Comparison of ENCODE assay signal across 13 cellular contexts in genomic region chr11:130510407-130511006, GRCh38.
DNase-seq lines count a peak whose midpoint lies in the region; ATAC-seq, FAIRE-seq and TF ChIP-seq lines count a peak whose summit lies in the region.
"Had no signal": no experiment of that assay in that cellular context is flagged by ENCODE, and none has a peak within 500 bp of the region (broad histone marks: within the 10 kb centered on the region; RNA-seq: fewer than 3 reads in every experiment).

No MANE protein-coding gene starts in this region.

- H3K4me1 ChIP-seq in Panc1 (ENCODE audit: control insufficient read depth, insufficient read depth, low read length) (peaks cover 16% of the 10 kb centered on the region), H1 (replicated peaks in 1 of 4; ENCODE audit: control insufficient read depth in 3 of 4, insufficient read depth in 4 of 4, low read length in 3 of 4) (no peaks in the 10 kb centered on the region; a peak in 1 of 7 replicates), mesenchymal stem cell (ENCODE audit: control insufficient read depth, insufficient read depth, low read depth, low read length) (peaks cover 3% of the 10 kb centered on the region), tibial artery (peaks cover 0 to 48% (median 23%) of the 10 kb centered on the region in 4 donors)

- H4K8ac ChIP-seq in H1 (ENCODE audit: extremely low read depth, insufficient read depth, low read length) = peak overlapping the region; percentile 81; the same call in 1 of the 2 replicates
- H4K8ac ChIP-seq in mesenchymal stem cell (ENCODE audit: low read length) = peak overlapping the region; percentile 5

- no peak for FAIRE-seq in H1 (lab: Jason Lieb, UNC)

- H4K91ac ChIP-seq in H1 (replicated peaks; ENCODE audit: insufficient read length, low read length) (no peak overlapping the region), mesenchymal stem cell (ENCODE audit: low read length) (no peak overlapping the region)

- no peaks in the 10 kb centered on the region for H3K79me2 ChIP-seq in H1 (ENCODE audit: control insufficient read depth in 1 of 2, insufficient read depth in 2 of 2, low read length in 2 of 2)

- H3K18ac ChIP-seq in H1 (ENCODE audit: extremely low read depth, low read length) = no peak overlapping the region
- H3K18ac ChIP-seq in mesenchymal stem cell (ENCODE audit: low read depth in 1 of 2, low read length in 2 of 2) = no peak overlapping the region

- H3K27ac Mint-ChIP-seq in T-cell = no peak overlapping the region
- H3K27ac Mint-ChIP-seq: activated CD4-positive, alpha-beta T cell treated with anti-CD3 and anti-CD28 coated beads, Interleukin-2, amount 10 ng/mL, durations not matched to agents 24 days and 14 days; activated T-helper 17 cell treated with anti-CD3 and anti-CD28 coated beads, Interleukin-2, amount 50 U/mL, for 72 hours had no signal

- peaks cover 3% of the 10 kb centered on the region for H3K36me3 Mint-ChIP-seq in T-cell

- no peaks in the 10 kb centered on the region for H3K27me3 ChIP-seq in Panc1 (ENCODE audit: control insufficient read depth, insufficient read depth, low read length)
- no peaks in the 10 kb centered on the region for H3K27me3 ChIP-seq in H1 (replicated peaks in 1 of 4; ENCODE audit: control insufficient read depth in 3 of 4, extremely low read depth in 1 of 4, insufficient read depth in 3 of 4, low read length in 3 of 4)
- no peaks in the 10 kb centered on the region for H3K27me3 ChIP-seq in mesenchymal stem cell (ENCODE audit: control insufficient read depth in 1 of 2, insufficient read depth in 1 of 2, low read length in 2 of 2)
- H3K27me3 ChIP-seq in tibial artery = no peaks in the 10 kb centered on the region
- H3K27me3 ChIP-seq: ovary had no signal

- H2BK15ac ChIP-seq in H1 (ENCODE audit: low read length) (no peak overlapping the region), mesenchymal stem cell (ENCODE audit: low read depth, poor library complexity, severe bottlenecking) (no peak overlapping the region)

- H3K27ac ChIP-seq in Panc1 (ENCODE audit: low read length) (peak overlapping the region; percentile 74), H1 (ENCODE audit: low read depth, low read length) (no peak overlapping the region), mesenchymal stem cell (ENCODE audit: low read length, poor library complexity, severe bottlenecking) (no peak overlapping the region), tibial artery (peak overlapping the region; percentile 83 to 85)

- no peak overlapping the region for H2BK120ac ChIP-seq in H1 (replicated peaks; ENCODE audit: low read depth, low read length)
- no peak overlapping the region for H2BK120ac ChIP-seq in mesenchymal stem cell (ENCODE audit: low read depth, low read length)

- POLR2A ChIA-PET in Panc1 (lab: Charles Lee) (no interaction called here), H1 (lab: Charles Lee; ENCODE audit: partially characterized antibody) (no interaction called here), T-cell (lab: Charles Lee) (interaction anchor here in 1 of 2 donors (0.5 kb wide), 1 partner anchor 33 kb away, joined by 3 read pairs; no protein-coding TSS in a partner anchor)

- no peak for TF ChIP-seq RAD21 in H1 (IDR thresholded peaks at IDR 0.05 in 1 of 2, conservative IDR thresholded peaks at IDR 0.05 in 1 of 2; ENCODE audit: low read depth in 2 of 2, low read length in 2 of 2)

- H3K4me1 Mint-ChIP-seq in T-cell = no peaks in the 10 kb centered on the region
- H3K4me1 Mint-ChIP-seq: activated CD4-positive, alpha-beta T cell treated with anti-CD3 and anti-CD28 coated beads, Interleukin-2, amount 10 ng/mL, durations not matched to agents 24 days and 14 days; activated T-helper 17 cell treated with anti-CD3 and anti-CD28 coated beads, Interleukin-2, amount 50 U/mL, for 72 hours had no signal

- WGBS in H1 (ENCODE audit: extremely low coverage in 1 of 2, insufficient coverage in 1 of 2, insufficient read length in 1 of 2, insufficient replicate concordance in 2 of 2, low coverage in 1 of 2, low lambda C conversion rate in 2 of 2, missing lambda C conversion rate in 1 of 2), 2 experiments = 90% methylated on average over 8 of the region's 8 CpGs; no CpG with 5 or more reads in 1 of the 2 experiments
- WGBS in mesenchymal stem cell = 75% methylated on average over 8 of the region's 8 CpGs

- H3K4me3 ChIP-seq in Panc1 (ENCODE audit: low read depth in 2 of 2, low read length in 2 of 2) (no peak overlapping the region), H1 (ENCODE audit: extremely low read depth in 1 of 4, insufficient read depth in 2 of 4, low read depth in 3 of 4, low read length in 4 of 4) (no peak overlapping the region), mesenchymal stem cell (ENCODE audit: insufficient read depth in 1 of 2, low read depth in 1 of 2, low read length in 2 of 2) (no peak overlapping the region), tibial artery (no peak overlapping the region)
- H3K4me3 ChIP-seq: ovary had no signal

- H3K27me3 Mint-ChIP-seq in T-cell = peaks cover 8 to 19% of the 10 kb centered on the region in 2 donors
- H3K27me3 Mint-ChIP-seq: activated CD4-positive, alpha-beta T cell treated with anti-CD3 and anti-CD28 coated beads, Interleukin-2, amount 10 ng/mL, durations not matched to agents 24 days and 14 days had no signal

- DNase-seq in Panc1 (ENCODE audit: low read depth, low spot score) (no peak), H1 (ENCODE audit: low read depth in 1 of 2, low spot score in 2 of 2) (peak in 1 of 2 experiments; percentile 34), mesenchymal stem cell (peak; percentile 37), tibial artery (no peak), cerebellar nuclear complex (lab: John Stamatoyannopoulos, UW) (no peak), T-cell (no peak)
- no peak for DNase-seq in activated CD8-positive, alpha-beta memory T cell treated with anti-CD3 and anti-CD28 coated beads, Interleukin-2, amount 50 U/mL, for 48 hours
- DNase-seq: activated CD4-positive, alpha-beta T cell treated with anti-CD3 and anti-CD28 coated beads, Interleukin-2, amount 10 ng/mL, durations not matched to agents 24 days and 14 days; foreskin melanocyte; NCI-H2171; ovary; stimulated activated naive CD4-positive, alpha-beta T cell had no signal

- H4K20me1 ChIP-seq in H1 (replicated peaks in 1 of 2; ENCODE audit: control insufficient read depth in 1 of 2, insufficient read depth in 2 of 2, low read length in 2 of 2) = no peaks in the 10 kb centered on the region

- H2BK12ac ChIP-seq in H1 (ENCODE audit: low read depth, low read length) = no peak overlapping the region
- no peak overlapping the region for H2BK12ac ChIP-seq in mesenchymal stem cell (ENCODE audit: low read length in 2 of 2)

- H3K9ac ChIP-seq in H1 (replicated peaks in 1 of 4; ENCODE audit: extremely low read depth in 1 of 4, low read depth in 3 of 4, low read length in 3 of 4) (no peak overlapping the region), mesenchymal stem cell (ENCODE audit: low read length) (peak overlapping the region; percentile 48)

- CTCF ChIA-PET in Panc1 (lab: Charles Lee) (no interaction called here), H1 (lab: Charles Lee; ENCODE audit: partially characterized antibody) (interaction anchor here (0.9 to 2.2 kb wide), 6 partner anchors 10 to 75 kb away, joined by 3 to 13 read pairs (median 4); no protein-coding TSS in a partner anchor), T-cell (lab: Charles Lee) (no interaction called here)

- H3K79me1 ChIP-seq in H1 (ENCODE audit: low read depth, low read length) (no peaks in the 10 kb centered on the region), mesenchymal stem cell (replicated peaks; ENCODE audit: low read length, poor library complexity, severe bottlenecking) (no peaks in the 10 kb centered on the region)

- no peak overlapping the region for H2BK5ac ChIP-seq in H1 (ENCODE audit: low read depth, low read length)
- H2BK5ac ChIP-seq in mesenchymal stem cell (ENCODE audit: low read depth, low read length, poor library complexity, severe bottlenecking) = no peak overlapping the region

- H3K14ac ChIP-seq in H1 (ENCODE audit: insufficient read length) (no peak overlapping the region), mesenchymal stem cell (ENCODE audit: low read length in 2 of 2) (no peak overlapping the region)

- H3K56ac ChIP-seq in H1 (replicated peaks; ENCODE audit: insufficient read length, low read depth, low read length) = no peak overlapping the region

- peaks cover 11 to 20% (median 19%) of the 10 kb centered on the region in 3 donors for H3K9me3 Mint-ChIP-seq in T-cell

- no peaks in the 10 kb centered on the region for H3K23me2 ChIP-seq in H1 (ENCODE audit: low read depth, low read length)

- H2BK20ac ChIP-seq in H1 (ENCODE audit: low read length) = no peak overlapping the region

- no TSS peak for BruUV-seq in Panc1 (replicated peaks; lab: Mats Ljungman, UMichigan)

- ATAC-seq in Panc1 = peak; percentile 79
- no peak for ATAC-seq in T-cell (replicated peaks in 1 of 4)
- ATAC-seq: activated T-helper 17 cell treated with anti-CD3 and anti-CD28 coated beads, Interleukin-2, amount 50 U/mL, for 72 hours had no signal

- TF ChIP-seq EP300 in H1 (IDR thresholded peaks at IDR 0.05; ENCODE audit: borderline replicate concordance in 1 of 2, low read depth in 2 of 2, low read length in 2 of 2) = no peak

- no peaks in the 10 kb centered on the region for H3K36me3 ChIP-seq in Panc1 (ENCODE audit: control insufficient read depth, insufficient read depth, low read length)
- no peaks in the 10 kb centered on the region for H3K36me3 ChIP-seq in H1 (ENCODE audit: control insufficient read depth in 2 of 4, insufficient read depth in 4 of 4, low read length in 3 of 4)
- no peaks in the 10 kb centered on the region for H3K36me3 ChIP-seq in mesenchymal stem cell (ENCODE audit: control insufficient read depth in 1 of 2, insufficient read depth in 2 of 2, low read depth in 1 of 2, low read length in 2 of 2)
- no peaks in the 10 kb centered on the region for H3K36me3 ChIP-seq in tibial artery
- H3K36me3 ChIP-seq: ovary had no signal

- H3K4me3 Mint-ChIP-seq in T-cell = no peak overlapping the region
- H3K4me3 Mint-ChIP-seq: activated CD4-positive, alpha-beta T cell treated with anti-CD3 and anti-CD28 coated beads, Interleukin-2, amount 10 ng/mL, durations not matched to agents 24 days and 14 days; activated T-helper 17 cell treated with anti-CD3 and anti-CD28 coated beads, Interleukin-2, amount 50 U/mL, for 72 hours had no signal

- H2AFZ ChIP-seq in H1 (ENCODE audit: low read length) (0 out of 2 replicates have a peak overlapping the region, but pooled peaks have one; percentile 13), mesenchymal stem cell (ENCODE audit: low read depth, low read length) (no peak overlapping the region)

- in situ Hi-C loops in Panc1 (cut with HindIII; ENCODE audit: low pct_unique_long_range_greater_than_20kb, low sequenced_read_pairs) = no loop called here

- no peak overlapping the region for H3K4me2 ChIP-seq in H1 (ENCODE audit: insufficient read depth in 1 of 2, low read depth in 2 of 2, low read length in 2 of 2)
- H3K4me2 ChIP-seq in mesenchymal stem cell (ENCODE audit: low read length, poor library complexity, severe bottlenecking) = no peak overlapping the region

- no peak overlapping the region for H2AK5ac ChIP-seq in H1 (ENCODE audit: low read depth, low read length)
- H2AK5ac ChIP-seq in mesenchymal stem cell (ENCODE audit: low read length, severe bottlenecking) = no peak overlapping the region

- H3K9me3 ChIP-seq in Panc1 (ENCODE audit: control insufficient read depth, insufficient read depth, low read depth, low read length) (no peaks in the 10 kb centered on the region; the same call in 1 of the 2 replicates), H1 (ENCODE audit: insufficient read depth in 2 of 2, low read depth in 1 of 2, low read length in 1 of 2) (peaks cover 14 to 17% of the 10 kb centered on the region in 2 experiments), mesenchymal stem cell (ENCODE audit: control insufficient read depth, low read length) (peaks cover 5% of the 10 kb centered on the region), tibial artery (no peaks in the 10 kb centered on the region)
- H3K9me3 ChIP-seq: ovary had no signal

- intact Hi-C loops in Panc1 (cut with micrococcal nuclease; ENCODE audit: unreplicated experiment) = no loop called here
- intact Hi-C loops in tibial artery (cut with DNase I; ENCODE audit: low total_unique reads) = no loop called here

- no peak overlapping the region for H4K5ac ChIP-seq in H1 (ENCODE audit: insufficient read length, low read depth, low read length)

- TF ChIP-seq POLR2A in H1 (IDR thresholded peaks at IDR 0.05; ENCODE audit: control extremely low read depth in 1 of 2, low read depth in 2 of 2, low read length in 2 of 2) = no peak

- TF ChIP-seq CTCF in Panc1 (IDR thresholded peaks at IDR 0.05) (no peak), H1 (IDR thresholded peaks at IDR 0.05; ENCODE audit: control extremely low read depth in 1 of 3, insufficient read depth in 1 of 3, low read depth in 1 of 3, low read length in 3 of 3) (no peak), tibial artery (IDR thresholded peaks at IDR 0.05) (no peak)

- H3K23ac ChIP-seq in H1 (ENCODE audit: insufficient read length) (no peak overlapping the region), mesenchymal stem cell (ENCODE audit: low read length in 2 of 2) (no peak overlapping the region)

- no peak overlapping the region for H3K4ac ChIP-seq in H1 (replicated peaks; ENCODE audit: insufficient read length, low read depth, low read length)
- H3K4ac ChIP-seq in mesenchymal stem cell (ENCODE audit: low read depth in 1 of 2, low read length in 2 of 2) = no peak overlapping the region

Comparison
In these comparisons a context has a peak if more than half of its experiments do, and no peak if none do; other contexts are left out.
1. H3K27ac ChIP-seq: peak in Panc1 (single experiment) and tibial artery (2 of 2); none in H1 (single experiment) and mesenchymal stem cell (single experiment).